10 cellular contexts compared by ENCODE assay signal in the genomic region with DNA sequence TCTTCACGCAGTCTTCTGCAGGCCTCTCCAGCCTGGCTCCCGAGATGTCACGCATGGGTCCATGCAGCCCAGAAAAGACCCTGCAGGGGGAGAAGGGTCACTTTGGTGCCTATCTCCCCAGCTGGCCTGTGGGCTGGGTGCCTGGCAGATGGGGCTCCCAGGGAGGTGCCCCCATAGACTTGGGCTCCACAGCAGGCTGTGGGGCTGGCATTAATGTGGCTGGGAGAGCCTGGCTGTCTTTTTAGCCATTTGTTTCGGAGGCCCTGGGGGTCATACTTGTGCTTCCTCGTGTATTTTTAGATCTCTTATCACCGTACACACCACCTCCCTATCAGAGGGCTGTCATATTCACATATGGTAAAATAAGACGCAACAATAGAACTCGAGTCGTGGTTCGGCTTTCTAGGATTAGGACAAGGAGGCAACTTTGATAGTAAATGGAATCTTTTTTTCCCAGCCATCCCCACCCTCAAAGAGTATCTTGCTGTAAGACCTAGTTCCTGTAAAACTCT.
DNase-seq lines count a peak whose midpoint lies in the region; ATAC-seq and TF ChIP-seq lines count a peak whose summit lies in the region.
"Had no signal": no experiment of that assay in that cellular context is flagged by ENCODE, and none has a peak within 500 bp of the region (broad histone marks: within the 10 kb centered on the region; RNA-seq: fewer than 3 reads in every experiment).

No MANE protein-coding gene starts in this region.

- H3K4me3 ChIP-seq in AG10803 (ENCODE audit: low read length) (peak overlapping the region; percentile 13; the same call in 1 of the 2 replicates), Loucy (ENCODE audit: low read length, poor library complexity, severe bottlenecking) (peak overlapping the region; percentile 37)

- H3K9me2 ChIP-seq in Loucy (replicated peaks; ENCODE audit: low read depth, low read length) = no peaks in the 10 kb centered on the region

- DNase-seq in AG10803 (ENCODE audit: low read depth) = no peak
- no peak for DNase-seq in naive B cell
- no peak for DNase-seq in DMS114 treated with DMSO at 0.1 percent for 48 hours (lab: John Stamatoyannopoulos, UW; ENCODE audit: unreplicated experiment)
- DNase-seq in germinal center (ENCODE audit: low spot score) = no peak
- DNase-seq: activated effector memory CD4-positive, alpha-beta T cell treated with anti-CD3 and anti-CD28 coated beads, Interleukin-2, amount 50 U/mL, for 16 hours; NCI-H345 had no signal

- no peaks in the 10 kb centered on the region; the same call in 1 of the 2 replicates for H3K36me3 ChIP-seq in Loucy (ENCODE audit: insufficient read depth, low read length)

- no peaks in the 10 kb centered on the region for H3K27me3 ChIP-seq in Loucy (ENCODE audit: insufficient read depth, low read length, poor library complexity, severe bottlenecking)

- H3K4me1 ChIP-seq in Loucy (ENCODE audit: insufficient read depth, low read length, poor library complexity, severe bottlenecking) = peaks cover 69% of the 10 kb centered on the region

- H3K27me3 Mint-ChIP-seq in dendritic cell treated with granulocyte-macrophage colony-stimulating factor and Interleukin-4, amounts not matched to agents 40 ng/mL and 50 ng/mL, for 4 days = no peaks in the 10 kb centered on the region
- no peaks in the 10 kb centered on the region for H3K27me3 Mint-ChIP-seq in naive B cell

- H3K9ac ChIP-seq in Loucy (ENCODE audit: low read depth, low read length, poor library complexity, severe bottlenecking) = peak overlapping the region; percentile 25

- H4K20me1 ChIP-seq in Loucy (ENCODE audit: insufficient read depth, low read length, poor library complexity, severe bottlenecking) = peaks cover 96% of the 10 kb centered on the region

- H3K36me3 Mint-ChIP-seq in dendritic cell treated with granulocyte-macrophage colony-stimulating factor and Interleukin-4, amounts not matched to agents 40 ng/mL and 50 ng/mL, for 4 days (ENCODE audit: low read depth) = peaks cover 92% of the 10 kb centered on the region
- no peaks in the 10 kb centered on the region for H3K36me3 Mint-ChIP-seq in naive B cell

- H3K27ac Mint-ChIP-seq in dendritic cell treated with granulocyte-macrophage colony-stimulating factor and Interleukin-4, amounts not matched to agents 40 ng/mL and 50 ng/mL, for 4 days = peak overlapping the region; percentile 93
- H3K27ac Mint-ChIP-seq in naive B cell = peak overlapping the region in 5 of 6 donors; percentile 82 to 96 (median 93)

- ATAC-seq in naive B cell (ENCODE audit: low read depth in 2 of 2) = no peak
- ATAC-seq in HG03342 (IDR thresholded peaks at IDR 0.05; ENCODE audit: unreplicated experiment) = no peak
- no peak for ATAC-seq in GM19351 (IDR thresholded peaks at IDR 0.05; ENCODE audit: unreplicated experiment)

- H3K4me1 Mint-ChIP-seq in dendritic cell treated with granulocyte-macrophage colony-stimulating factor and Interleukin-4, amounts not matched to agents 40 ng/mL and 50 ng/mL, for 4 days (ENCODE audit: low read depth) = peaks cover 100% of the 10 kb centered on the region
- peaks cover 78 to 98% (median 87%) of the 10 kb centered on the region in 3 donors for H3K4me1 Mint-ChIP-seq in naive B cell

- H3K9me3 Mint-ChIP-seq in dendritic cell treated with granulocyte-macrophage colony-stimulating factor and Interleukin-4, amounts not matched to agents 40 ng/mL and 50 ng/mL, for 4 days = no peaks in the 10 kb centered on the region
- no peaks in the 10 kb centered on the region for H3K9me3 Mint-ChIP-seq in naive B cell

- H3F3A ChIP-seq in Loucy (ENCODE audit: low read depth) = no peaks in the 10 kb centered on the region

- H3K4me2 ChIP-seq in Loucy (ENCODE audit: low read depth, low read length, poor library complexity, severe bottlenecking) = peak overlapping the region; percentile 62

- H3K4me3 Mint-ChIP-seq in dendritic cell treated with granulocyte-macrophage colony-stimulating factor and Interleukin-4, amounts not matched to agents 40 ng/mL and 50 ng/mL, for 4 days = peak overlapping the region; percentile 74
- peak overlapping the region; percentile 60 to 92 (median 84) for H3K4me3 Mint-ChIP-seq in naive B cell

- intact Hi-C loops in dendritic cell treated with granulocyte-macrophage colony-stimulating factor and Interleukin-4, amounts not matched to agents 40 ng/mL and 50 ng/mL, for 4 days (cut with micrococcal nuclease) = no loop called here

- no peak overlapping the region for H2AFZ ChIP-seq in Loucy (ENCODE audit: low read length)

- peaks cover 100% of the 10 kb centered on the region for H3K79me2 ChIP-seq in Loucy (ENCODE audit: insufficient read depth, low read length)

- TF ChIP-seq CTCF in AG10803 (conservative IDR thresholded peaks at IDR 0.05; ENCODE audit: low read length) (no peak), Loucy (conservative IDR thresholded peaks at IDR 0.05; ENCODE audit: low read length) (no peak)

- H3K9me3 ChIP-seq in Loucy (ENCODE audit: insufficient read depth, low read depth, low read length) = no peaks in the 10 kb centered on the region
